ENCODE assay signal across 1 cellular context in the genomic region with DNA sequence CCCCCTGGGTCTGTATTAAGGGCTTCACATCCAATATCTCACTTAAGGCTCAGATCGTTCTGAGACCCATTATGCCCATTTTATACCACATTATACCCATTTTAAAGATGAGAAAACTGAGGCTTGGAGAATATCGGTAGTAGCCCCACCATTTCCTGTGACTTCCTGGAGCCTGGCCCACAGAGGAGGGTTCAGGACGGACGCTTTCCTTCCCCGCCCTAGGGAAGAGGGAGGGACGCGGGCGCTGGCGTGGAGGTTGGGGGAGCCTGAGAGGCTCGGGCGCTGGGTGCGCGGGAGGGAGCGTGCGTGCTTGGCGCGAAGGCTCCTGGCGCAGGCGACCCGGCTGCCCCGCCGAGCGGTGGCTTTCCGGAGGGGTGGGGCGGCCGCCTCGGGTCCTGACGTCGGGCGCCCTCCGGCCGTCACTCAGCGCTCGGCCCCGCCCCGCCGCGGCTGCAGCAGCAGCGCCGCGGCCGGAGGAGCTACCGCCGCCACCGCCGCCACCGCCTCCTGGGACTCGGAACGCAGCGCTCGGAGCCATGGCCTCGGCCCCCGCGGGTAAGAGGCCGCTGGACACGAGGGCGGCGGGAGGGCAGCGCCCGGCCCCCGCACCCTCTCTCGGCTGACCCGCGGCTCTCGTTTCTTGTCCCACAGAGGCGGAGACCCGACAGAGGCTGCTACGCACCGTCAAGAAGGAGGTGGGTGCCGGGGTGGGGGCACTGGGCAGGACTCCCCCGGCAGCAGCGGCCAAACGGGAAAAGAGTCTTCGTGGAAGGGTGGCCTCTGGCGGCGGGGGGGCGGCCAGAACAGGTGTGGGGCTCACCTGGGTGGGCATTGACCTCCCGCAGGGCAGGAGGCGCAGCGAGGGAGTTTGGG.
TF ChIP-seq lines count a peak whose summit lies in the region.

Gene SGSM1 (plus strand): TSS at position 422 of the 873 bp plus-strand sequence. CDS start 115 bp downstream, at position 537.

TF ChIP-seq in HCT116, 20 proteins besides CTCF, POLR2A, EP300 and RAD21:
- TF ChIP-seq ZFX (IDR thresholded peaks at IDR 0.05) = peak; percentile 20; the same call in 1 of the 2 replicates
- no peak for TF ChIP-seq ATF3 (IDR thresholded peaks at IDR 0.05)
- no peak for TF ChIP-seq ZNF274 (IDR thresholded peaks at IDR 0.05; ENCODE audit: low read depth, low read length)
- no peak for TF ChIP-seq SRF (IDR thresholded peaks at IDR 0.05; ENCODE audit: low read depth)
- no peak for TF ChIP-seq SIN3A (IDR thresholded peaks at IDR 0.05; ENCODE audit: low read depth)
- TF ChIP-seq FOSL1 (IDR thresholded peaks at IDR 0.05; ENCODE audit: low read depth) = no peak
- TF ChIP-seq EZH2 (IDR thresholded peaks at IDR 0.05) = no peak
- peak; percentile 87 for TF ChIP-seq CBX3 (IDR thresholded peaks at IDR 0.05; ENCODE audit: low read depth)
- TF ChIP-seq JUND (IDR thresholded peaks at IDR 0.05) = no peak
- TF ChIP-seq CEBPB (IDR thresholded peaks at IDR 0.05; ENCODE audit: low read depth) = no peak
- TF ChIP-seq SP1 (IDR thresholded peaks at IDR 0.05; ENCODE audit: low read depth) = no peak
- TF ChIP-seq YY1 (IDR thresholded peaks at IDR 0.05; ENCODE audit: extremely low read depth, insufficient replicate concordance, low read depth, low read length) = no peak
- TF ChIP-seq POLR2AphosphoS5 (IDR thresholded peaks at IDR 0.05; ENCODE audit: low read depth, low read length) = peak; percentile 81
- peak; percentile 83 for TF ChIP-seq MAX (IDR thresholded peaks at IDR 0.05)
- TF ChIP-seq ELF1 (IDR thresholded peaks at IDR 0.05; ENCODE audit: borderline replicate concordance, low read depth) = no peak
- TF ChIP-seq, protein P1, sequence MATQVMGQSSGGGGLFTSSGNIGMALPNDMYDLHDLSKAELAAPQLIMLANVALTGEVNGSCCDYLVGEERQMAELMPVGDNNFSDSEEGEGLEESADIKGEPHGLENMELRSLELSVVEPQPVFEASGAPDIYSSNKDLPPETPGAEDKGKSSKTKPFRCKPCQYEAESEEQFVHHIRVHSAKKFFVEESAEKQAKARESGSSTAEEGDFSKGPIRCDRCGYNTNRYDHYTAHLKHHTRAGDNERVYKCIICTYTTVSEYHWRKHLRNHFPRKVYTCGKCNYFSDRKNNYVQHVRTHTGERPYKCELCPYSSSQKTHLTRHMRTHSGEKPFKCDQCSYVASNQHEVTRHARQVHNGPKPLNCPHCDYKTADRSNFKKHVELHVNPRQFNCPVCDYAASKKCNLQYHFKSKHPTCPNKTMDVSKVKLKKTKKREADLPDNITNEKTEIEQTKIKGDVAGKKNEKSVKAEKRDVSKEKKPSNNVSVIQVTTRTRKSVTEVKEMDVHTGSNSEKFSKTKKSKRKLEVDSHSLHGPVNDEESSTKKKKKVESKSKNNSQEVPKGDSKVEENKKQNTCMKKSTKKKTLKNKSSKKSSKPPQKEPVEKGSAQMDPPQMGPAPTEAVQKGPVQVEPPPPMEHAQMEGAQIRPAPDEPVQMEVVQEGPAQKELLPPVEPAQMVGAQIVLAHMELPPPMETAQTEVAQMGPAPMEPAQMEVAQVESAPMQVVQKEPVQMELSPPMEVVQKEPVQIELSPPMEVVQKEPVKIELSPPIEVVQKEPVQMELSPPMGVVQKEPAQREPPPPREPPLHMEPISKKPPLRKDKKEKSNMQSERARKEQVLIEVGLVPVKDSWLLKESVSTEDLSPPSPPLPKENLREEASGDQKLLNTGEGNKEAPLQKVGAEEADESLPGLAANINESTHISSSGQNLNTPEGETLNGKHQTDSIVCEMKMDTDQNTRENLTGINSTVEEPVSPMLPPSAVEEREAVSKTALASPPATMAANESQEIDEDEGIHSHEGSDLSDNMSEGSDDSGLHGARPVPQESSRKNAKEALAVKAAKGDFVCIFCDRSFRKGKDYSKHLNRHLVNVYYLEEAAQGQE (IDR thresholded peaks at IDR 0.05; ENCODE audit: low read depth) = no peak
- no peak for TF ChIP-seq TCF7L2 (IDR thresholded peaks at IDR 0.05; ENCODE audit: borderline replicate concordance, extremely low read depth, insufficient read depth, insufficient read length)
- no peak for TF ChIP-seq EGR1 (IDR thresholded peaks at IDR 0.05; ENCODE audit: low read depth)
- TF ChIP-seq ZBTB33 (IDR thresholded peaks at IDR 0.05; ENCODE audit: extremely low read depth, insufficient replicate concordance, low read length) = no peak
- TF ChIP-seq EZH2phosphoT487 (IDR thresholded peaks at IDR 0.05; ENCODE audit: borderline replicate concordance) = no peak
